In the genomic region with DNA sequence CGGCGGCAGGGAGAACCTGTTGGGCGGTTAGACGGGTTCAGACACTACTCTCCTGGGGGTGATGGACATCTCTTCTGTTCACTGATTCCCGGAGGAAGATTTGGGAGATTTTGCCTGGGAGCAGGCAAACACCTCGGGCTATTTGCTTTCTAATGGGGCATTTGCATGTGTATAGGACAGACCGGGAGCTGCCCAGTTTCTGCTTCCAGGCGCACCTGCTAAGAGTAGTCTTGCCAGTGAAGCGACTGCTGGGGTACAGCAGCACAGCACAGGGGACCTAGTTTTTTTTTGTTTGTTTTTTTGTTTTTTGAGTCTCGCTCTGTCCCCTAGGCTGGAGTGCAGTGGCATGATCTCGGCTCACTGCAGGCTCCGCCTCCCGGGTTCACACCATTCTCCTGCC, we compare ENCODE assay signal across 39 cellular contexts. TPM values are rescaled to one million over a fixed set of nuclear protein-coding genes. Genes with fewer than 3 reads are reported as not detected.
"Had no signal": no experiment of that assay in that cellular context is flagged by ENCODE, and none has a peak within 500 bp of the region (broad histone marks: within the 10 kb centered on the region; RNA-seq: fewer than 3 reads in every experiment).

No MANE protein-coding gene starts in this region.

- H3K27ac Mint-ChIP-seq: activated naive CD4-positive, alpha-beta T cell treated with anti-CD3 and anti-CD28 coated beads for 36 hours; activated naive CD4-positive, alpha-beta T cell treated with anti-CD3 and anti-CD28 coated beads, Interleukin-2, amount 10 ng/mL, durations not matched to agents 7 days and 5 days; activated naive CD4-positive, alpha-beta T cell treated with anti-CD3 and anti-CD28 coated beads, Interleukin-2, amount 50 U/mL, for 24 hours; activated naive CD4-positive, alpha-beta T cell treated with anti-CD3 and anti-CD28 coated beads, Interleukin-2, amount 50 U/mL, for 72 hours; activated naive CD8-positive, alpha-beta T cell; activated naive CD8-positive, alpha-beta T cell treated with anti-CD3 and anti-CD28 coated beads for 36 hours; activated naive CD8-positive, alpha-beta T cell treated with anti-CD3 and anti-CD28 coated beads, Interleukin-2, amount 10 ng/mL, durations not matched to agents 7 days and 5 days; activated naive CD8-positive, alpha-beta T cell treated with anti-CD3 and anti-CD28 coated beads, Interleukin-2, amount 50 U/mL, for 24 hours; activated T-cell treated with anti-CD3 and anti-CD28 coated beads, Interleukin-2, amount 50 U/mL, for 72 hours; activated T-helper 1 cell treated with anti-CD3 and anti-CD28 coated beads, Interleukin-12 subunit alpha, Interleukin-12 subunit beta, Interleukin-2, Interleukin-4 antibody, amounts not matched to agents 30 ng/mL and 10 ng/mL and 1 ng/mL, durations not matched to agents 14 hours and 24 hours and 36 hours; activated T-helper 17 cell treated with anti-CD3 and anti-CD28 coated beads, Interleukin-2, amount 50 U/mL, for 72 hours; activated T-helper 2 cell treated with anti-CD3 and anti-CD28 coated beads, Interferon-gamma antibody, Interleukin-2, Interleukin-4, amounts not matched to agents 10 μg/mL and 5 μg/mL and 100 μg/mL, durations not matched to agents 14 hours and 24 hours and 36 hours; brain had no signal

- H3K36me3 Mint-ChIP-seq: activated naive CD4-positive, alpha-beta T cell treated with anti-CD3 and anti-CD28 coated beads, Interleukin-2, amount 10 ng/mL, durations not matched to agents 7 days and 5 days; activated naive CD4-positive, alpha-beta T cell treated with anti-CD3 and anti-CD28 coated beads, Interleukin-2, amount 50 U/mL, for 24 hours; activated naive CD4-positive, alpha-beta T cell treated with anti-CD3 and anti-CD28 coated beads, Interleukin-2, amount 50 U/mL, for 72 hours; activated naive CD8-positive, alpha-beta T cell; activated naive CD8-positive, alpha-beta T cell treated with anti-CD3 and anti-CD28 coated beads for 36 hours; activated naive CD8-positive, alpha-beta T cell treated with anti-CD3 and anti-CD28 coated beads, Interleukin-2, amount 10 ng/mL, durations not matched to agents 7 days and 5 days; brain had no signal

- H3K4me3 Mint-ChIP-seq: activated naive CD4-positive, alpha-beta T cell treated with anti-CD3 and anti-CD28 coated beads for 36 hours; activated naive CD4-positive, alpha-beta T cell treated with anti-CD3 and anti-CD28 coated beads, Interleukin-2, amount 10 ng/mL, durations not matched to agents 7 days and 5 days; activated naive CD4-positive, alpha-beta T cell treated with anti-CD3 and anti-CD28 coated beads, Interleukin-2, amount 50 U/mL, for 24 hours; activated naive CD8-positive, alpha-beta T cell; activated naive CD8-positive, alpha-beta T cell treated with anti-CD3 and anti-CD28 coated beads for 36 hours; activated naive CD8-positive, alpha-beta T cell treated with anti-CD3 and anti-CD28 coated beads, Interleukin-2, amount 10 ng/mL, durations not matched to agents 7 days and 5 days; activated naive CD8-positive, alpha-beta T cell treated with anti-CD3 and anti-CD28 coated beads, Interleukin-2, amount 50 U/mL, for 24 hours; activated T-cell treated with anti-CD3 and anti-CD28 coated beads, Interleukin-2, amount 50 U/mL, for 4 hours; activated T-cell treated with anti-CD3 and anti-CD28 coated beads, Interleukin-2, amount 50 U/mL, for 72 hours; activated T-helper 1 cell treated with anti-CD3 and anti-CD28 coated beads, Interleukin-12 subunit alpha, Interleukin-12 subunit beta, Interleukin-2, Interleukin-4 antibody, amounts not matched to agents 30 ng/mL and 10 ng/mL and 1 ng/mL, durations not matched to agents 14 hours and 24 hours and 36 hours; activated T-helper 17 cell treated with anti-CD3 and anti-CD28 coated beads, Interleukin-2, amount 50 U/mL, for 72 hours; brain; central memory CD8-positive, alpha-beta T cell had no signal

- H3K27me3 Mint-ChIP-seq: activated naive CD4-positive, alpha-beta T cell treated with anti-CD3 and anti-CD28 coated beads, Interleukin-2, amount 10 ng/mL, durations not matched to agents 7 days and 5 days; activated naive CD4-positive, alpha-beta T cell treated with anti-CD3 and anti-CD28 coated beads, Interleukin-2, amount 50 U/mL, for 24 hours; activated naive CD8-positive, alpha-beta T cell; activated naive CD8-positive, alpha-beta T cell treated with anti-CD3 and anti-CD28 coated beads for 36 hours; activated naive CD8-positive, alpha-beta T cell treated with anti-CD3 and anti-CD28 coated beads, Interleukin-2, amount 10 ng/mL, durations not matched to agents 7 days and 5 days; activated naive CD8-positive, alpha-beta T cell treated with anti-CD3 and anti-CD28 coated beads, Interleukin-2, amount 50 U/mL, for 24 hours; activated T-helper 17 cell treated with anti-CD3 and anti-CD28 coated beads, Interleukin-2, amount 50 U/mL, for 72 hours; brain; central memory CD8-positive, alpha-beta T cell had no signal

- H3K9me3 ChIP-seq: adrenal gland, ascending aorta, body of pancreas, breast epithelium had no signal

- H3K27me3 ChIP-seq: adrenal gland, ascending aorta, body of pancreas, brain microvascular endothelial cell, breast epithelium, cardiac muscle cell had no signal

- FAIRE-seq: astrocyte, bronchial epithelial cell, colon had no signal

- DNase-seq: activated effector memory CD4-positive, alpha-beta T cell treated with anti-CD3 and anti-CD28 coated beads, Interleukin-2, amount 50 U/mL, for 16 hours; activated effector memory CD4-positive, alpha-beta T cell treated with Interleukin-2 at 50 U/mL for 16 hours; activated gamma-delta T cell; activated gamma-delta T cell treated with Interleukin-2 at 50 U/mL for 16 hours; activated naive CD4-positive, alpha-beta T cell; activated naive CD4-positive, alpha-beta T cell treated with anti-CD3 and anti-CD28 coated beads for 36 hours; activated naive CD4-positive, alpha-beta T cell treated with anti-CD3 and anti-CD28 coated beads, Interleukin-2, amount 10 ng/mL, durations not matched to agents 7 days and 5 days; activated naive CD4-positive, alpha-beta T cell treated with anti-CD3 and anti-CD28 coated beads, Interleukin-2, amount 50 U/mL, for 16 hours; activated naive CD4-positive, alpha-beta T cell treated with Interleukin-2 at 50 U/mL for 16 hours; activated naive CD8-positive, alpha-beta T cell treated with anti-CD3 and anti-CD28 coated beads for 36 hours; activated naive CD8-positive, alpha-beta T cell treated with anti-CD3 and anti-CD28 coated beads, Interleukin-2, amount 10 ng/mL, durations not matched to agents 7 days and 5 days; activated naive CD8-positive, alpha-beta T cell treated with anti-CD3 and anti-CD28 coated beads, Interleukin-2, amount 50 U/mL, for 24 hours; activated T-cell treated with anti-CD3 and anti-CD28 coated beads, Interleukin-2, amount 50 U/mL, for 4 hours; activated T-cell treated with anti-CD3 and anti-CD28 coated beads, Interleukin-2, amount 50 U/mL, for 48 hours; activated T-cell treated with anti-CD3 and anti-CD28 coated beads, Interleukin-2, amount 50 U/mL, for 72 hours; adrenal gland; amniotic stem cell; amygdala; anterior cingulate cortex; aorta; body of pancreas; brain microvascular endothelial cell; caudate nucleus; central memory CD4-positive, alpha-beta T cell; cerebellar nuclear complex had no signal

- H3K4me1 Mint-ChIP-seq: activated naive CD4-positive, alpha-beta T cell treated with anti-CD3 and anti-CD28 coated beads, Interleukin-2, amount 10 ng/mL, durations not matched to agents 7 days and 5 days; activated naive CD4-positive, alpha-beta T cell treated with anti-CD3 and anti-CD28 coated beads, Interleukin-2, amount 50 U/mL, for 24 hours; activated naive CD8-positive, alpha-beta T cell treated with anti-CD3 and anti-CD28 coated beads for 36 hours; activated naive CD8-positive, alpha-beta T cell treated with anti-CD3 and anti-CD28 coated beads, Interleukin-2, amount 10 ng/mL, durations not matched to agents 7 days and 5 days; activated naive CD8-positive, alpha-beta T cell treated with anti-CD3 and anti-CD28 coated beads, Interleukin-2, amount 50 U/mL, for 24 hours; activated T-helper 17 cell treated with anti-CD3 and anti-CD28 coated beads, Interleukin-2, amount 50 U/mL, for 72 hours; brain; central memory CD8-positive, alpha-beta T cell had no signal

- H3K4me3 ChIP-seq: adrenal gland, ascending aorta, body of pancreas, breast epithelium, cardiac muscle cell had no signal

- H3K4me1 ChIP-seq: adrenal gland, ascending aorta, body of pancreas, breast epithelium had no signal

- ATAC-seq: activated naive CD4-positive, alpha-beta T cell treated with anti-CD3 and anti-CD28 coated beads, Interleukin-2, amount 50 U/mL, for 72 hours; activated naive CD8-positive, alpha-beta T cell treated with anti-CD3 and anti-CD28 coated beads, Interleukin-2, amount 50 U/mL, for 24 hours; activated T-cell treated with anti-CD3 and anti-CD28 coated beads, Interleukin-2, amount 50 U/mL, for 4 hours; activated T-cell treated with anti-CD3 and anti-CD28 coated beads, Interleukin-2, amount 50 U/mL, for 72 hours; activated T-helper 17 cell treated with anti-CD3 and anti-CD28 coated beads, Interleukin-2, amount 50 U/mL, for 72 hours; body of pancreas had no signal

- H3K9me3 Mint-ChIP-seq: activated naive CD4-positive, alpha-beta T cell treated with anti-CD3 and anti-CD28 coated beads for 36 hours; activated naive CD4-positive, alpha-beta T cell treated with anti-CD3 and anti-CD28 coated beads, Interleukin-2, amount 10 ng/mL, durations not matched to agents 7 days and 5 days; activated naive CD4-positive, alpha-beta T cell treated with anti-CD3 and anti-CD28 coated beads, Interleukin-2, amount 50 U/mL, for 24 hours; activated naive CD4-positive, alpha-beta T cell treated with anti-CD3 and anti-CD28 coated beads, Interleukin-2, amount 50 U/mL, for 72 hours; activated naive CD8-positive, alpha-beta T cell treated with anti-CD3 and anti-CD28 coated beads for 36 hours; activated naive CD8-positive, alpha-beta T cell treated with anti-CD3 and anti-CD28 coated beads, Interleukin-2, amount 10 ng/mL, durations not matched to agents 7 days and 5 days; activated naive CD8-positive, alpha-beta T cell treated with anti-CD3 and anti-CD28 coated beads, Interleukin-2, amount 50 U/mL, for 24 hours; activated T-cell treated with anti-CD3 and anti-CD28 coated beads, Interleukin-2, amount 50 U/mL, for 4 hours; activated T-cell treated with anti-CD3 and anti-CD28 coated beads, Interleukin-2, amount 50 U/mL, for 72 hours; activated T-helper 1 cell treated with anti-CD3 and anti-CD28 coated beads, Interleukin-12 subunit alpha, Interleukin-12 subunit beta, Interleukin-2, Interleukin-4 antibody, amounts not matched to agents 30 ng/mL and 10 ng/mL and 1 ng/mL, durations not matched to agents 14 hours and 24 hours and 36 hours; activated T-helper 17 cell treated with anti-CD3 and anti-CD28 coated beads, Interleukin-2, amount 50 U/mL, for 72 hours; activated T-helper 2 cell treated with anti-CD3 and anti-CD28 coated beads, Interferon-gamma antibody, Interleukin-2, Interleukin-4, amounts not matched to agents 10 μg/mL and 5 μg/mL and 100 μg/mL, durations not matched to agents 14 hours and 24 hours and 36 hours; brain; central memory CD8-positive, alpha-beta T cell had no signal

- H3K27ac ChIP-seq: adrenal gland, ascending aorta, body of pancreas, brain microvascular endothelial cell, breast epithelium, cardiac muscle cell had no signal

- H3K36me3 ChIP-seq: adrenal gland, ascending aorta, brain microvascular endothelial cell, breast epithelium, cardiac muscle cell had no signal

RNA-seq across cellular contexts. Expression of gene H19, which starts 6.8 kb away (rescaled TPM):
- total RNA-seq: activated naive CD4-positive, alpha-beta T cell treated with anti-CD3 and anti-CD28 coated beads for 36 hours; activated naive CD8-positive, alpha-beta T cell treated with anti-CD3 and anti-CD28 coated beads for 36 hours; activated naive CD8-positive, alpha-beta T cell treated with anti-CD3 and anti-CD28 coated beads, Interleukin-2, amount 10 ng/mL, durations not matched to agents 7 days and 5 days; activated T-cell treated with anti-CD3 and anti-CD28 coated beads, Interleukin-2, amount 50 U/mL, for 72 hours; activated T-helper 1 cell treated with anti-CD3 and anti-CD28 coated beads, Interleukin-12 subunit alpha, Interleukin-12 subunit beta, Interleukin-2, Interleukin-4 antibody, amounts not matched to agents 30 ng/mL and 10 ng/mL and 1 ng/mL, durations not matched to agents 14 hours and 24 hours and 36 hours; activated T-helper 17 cell treated with anti-CD3 and anti-CD28 coated beads, Interleukin-2, amount 50 U/mL, for 72 hours; activated T-helper 2 cell treated with anti-CD3 and anti-CD28 coated beads, Interferon-gamma antibody, Interleukin-2, Interleukin-4, amounts not matched to agents 10 μg/mL and 5 μg/mL and 100 μg/mL, durations not matched to agents 14 hours and 24 hours and 36 hours had no signal
